Comparison of ENCODE assay signal across 1 cellular context in the genomic region with DNA sequence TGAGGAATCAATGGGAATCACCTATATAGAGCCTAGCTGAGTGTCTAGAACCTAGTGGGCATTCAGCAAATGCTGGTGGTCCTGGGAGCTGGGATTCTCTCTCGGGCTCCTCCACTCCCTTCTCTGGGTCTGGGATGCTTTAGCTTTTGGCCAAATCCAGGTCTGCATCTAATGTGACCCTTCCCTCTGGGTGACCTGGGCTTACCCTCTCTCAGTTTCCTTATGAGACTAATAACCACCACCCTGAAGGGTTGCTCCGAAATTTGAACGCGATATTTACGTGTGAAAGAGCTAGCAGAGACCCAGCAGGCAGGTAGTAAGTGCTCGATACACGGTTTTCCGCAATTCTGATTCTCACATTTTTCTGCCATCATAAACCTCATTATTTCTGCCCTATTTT.
TF ChIP-seq lines count a peak whose summit lies in the region.

No MANE protein-coding gene starts in this region.

TF ChIP-seq in HepG2, 621 proteins besides CTCF, POLR2A, EP300 and RAD21:
- TF ChIP-seq, protein P1, sequence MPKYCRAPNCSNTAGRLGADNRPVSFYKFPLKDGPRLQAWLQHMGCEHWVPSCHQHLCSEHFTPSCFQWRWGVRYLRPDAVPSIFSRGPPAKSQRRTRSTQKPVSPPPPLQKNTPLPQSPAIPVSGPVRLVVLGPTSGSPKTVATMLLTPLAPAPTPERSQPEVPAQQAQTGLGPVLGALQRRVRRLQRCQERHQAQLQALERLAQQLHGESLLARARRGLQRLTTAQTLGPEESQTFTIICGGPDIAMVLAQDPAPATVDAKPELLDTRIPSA (CRISPR knock-in tag; IDR thresholded peaks at IDR 0.05; ENCODE audit: borderline replicate concordance): no peak
- TF ChIP-seq, protein P2, sequence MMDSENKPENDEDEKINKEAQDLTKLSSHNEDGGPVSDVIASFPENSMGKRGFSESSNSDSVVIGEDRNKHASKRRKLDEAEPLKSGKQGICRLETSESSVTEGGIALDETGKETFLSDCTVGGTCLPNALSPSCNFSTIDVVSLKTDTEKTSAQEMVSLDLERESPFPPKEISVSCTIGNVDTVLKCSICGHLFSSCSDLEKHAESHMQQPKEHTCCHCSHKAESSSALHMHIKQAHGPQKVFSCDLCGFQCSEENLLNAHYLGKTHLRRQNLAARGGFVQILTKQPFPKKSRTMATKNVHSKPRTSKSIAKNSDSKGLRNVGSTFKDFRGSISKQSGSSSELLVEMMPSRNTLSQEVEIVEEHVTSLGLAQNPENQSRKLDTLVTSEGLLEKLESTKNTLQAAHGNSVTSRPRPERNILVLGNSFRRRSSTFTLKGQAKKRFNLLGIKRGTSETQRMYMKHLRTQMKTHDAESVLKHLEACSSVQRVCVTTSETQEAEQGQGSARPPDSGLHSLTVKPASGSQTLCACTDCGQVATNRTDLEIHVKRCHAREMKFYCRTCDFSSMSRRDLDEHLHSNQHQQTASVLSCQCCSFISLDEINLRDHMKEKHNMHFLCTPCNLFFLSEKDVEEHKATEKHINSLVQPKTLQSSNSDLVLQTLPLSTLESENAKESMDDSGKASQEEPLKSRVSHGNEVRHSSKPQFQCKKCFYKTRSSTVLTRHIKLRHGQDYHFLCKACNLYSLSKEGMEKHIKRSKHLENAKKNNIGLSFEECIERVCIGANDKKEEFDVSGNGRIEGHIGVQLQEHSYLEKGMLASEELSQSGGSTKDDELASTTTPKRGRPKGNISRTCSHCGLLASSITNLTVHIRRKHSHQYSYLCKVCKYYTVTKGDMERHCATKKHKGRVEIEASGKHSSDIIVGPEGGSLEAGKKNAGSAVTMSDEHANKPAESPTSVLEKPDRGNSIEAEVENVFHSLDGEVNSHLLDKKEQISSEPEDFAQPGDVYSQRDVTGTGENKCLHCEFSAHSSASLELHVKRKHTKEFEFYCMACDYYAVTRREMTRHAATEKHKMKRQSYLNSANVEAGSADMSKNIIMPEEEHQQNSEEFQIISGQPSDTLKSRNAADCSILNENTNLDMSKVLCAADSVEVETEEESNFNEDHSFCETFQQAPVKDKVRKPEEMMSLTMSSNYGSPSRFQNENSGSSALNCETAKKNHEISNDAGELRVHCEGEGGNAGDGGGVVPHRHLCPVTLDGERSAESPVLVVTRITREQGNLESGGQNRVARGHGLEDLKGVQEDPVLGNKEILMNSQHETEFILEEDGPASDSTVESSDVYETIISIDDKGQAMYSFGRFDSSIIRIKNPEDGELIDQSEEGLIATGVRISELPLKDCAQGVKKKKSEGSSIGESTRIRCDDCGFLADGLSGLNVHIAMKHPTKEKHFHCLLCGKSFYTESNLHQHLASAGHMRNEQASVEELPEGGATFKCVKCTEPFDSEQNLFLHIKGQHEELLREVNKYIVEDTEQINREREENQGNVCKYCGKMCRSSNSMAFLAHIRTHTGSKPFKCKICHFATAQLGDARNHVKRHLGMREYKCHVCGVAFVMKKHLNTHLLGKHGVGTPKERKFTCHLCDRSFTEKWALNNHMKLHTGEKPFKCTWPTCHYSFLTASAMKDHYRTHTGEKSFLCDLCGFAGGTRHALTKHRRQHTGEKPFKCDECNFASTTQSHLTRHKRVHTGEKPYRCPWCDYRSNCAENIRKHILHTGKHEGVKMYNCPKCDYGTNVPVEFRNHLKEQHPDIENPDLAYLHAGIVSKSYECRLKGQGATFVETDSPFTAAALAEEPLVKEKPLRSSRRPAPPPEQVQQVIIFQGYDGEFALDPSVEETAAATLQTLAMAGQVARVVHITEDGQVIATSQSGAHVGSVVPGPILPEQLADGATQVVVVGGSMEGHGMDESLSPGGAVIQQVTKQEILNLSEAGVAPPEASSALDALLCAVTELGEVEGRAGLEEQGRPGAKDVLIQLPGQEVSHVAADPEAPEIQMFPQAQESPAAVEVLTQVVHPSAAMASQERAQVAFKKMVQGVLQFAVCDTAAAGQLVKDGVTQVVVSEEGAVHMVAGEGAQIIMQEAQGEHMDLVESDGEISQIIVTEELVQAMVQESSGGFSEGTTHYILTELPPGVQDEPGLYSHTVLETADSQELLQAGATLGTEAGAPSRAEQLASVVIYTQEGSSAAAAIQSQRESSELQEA (CRISPR knock-in tag; IDR thresholded peaks at IDR 0.05; ENCODE audit: not compliant biosample characterization): no peak
- no peak for TF ChIP-seq CREB1 (IDR thresholded peaks at IDR 0.05)
- peak; percentile 57; the same call in 1 of the 2 replicates for TF ChIP-seq CREB1 (CRISPR knock-in tag; IDR thresholded peaks at IDR 0.05)
- 0 out of 2 replicates have a peak, but pooled peaks have one; percentile 17 for TF ChIP-seq DNMT3B (CRISPR knock-in tag; conservative IDR thresholded peaks at IDR 0.05)
- TF ChIP-seq, protein P3, sequence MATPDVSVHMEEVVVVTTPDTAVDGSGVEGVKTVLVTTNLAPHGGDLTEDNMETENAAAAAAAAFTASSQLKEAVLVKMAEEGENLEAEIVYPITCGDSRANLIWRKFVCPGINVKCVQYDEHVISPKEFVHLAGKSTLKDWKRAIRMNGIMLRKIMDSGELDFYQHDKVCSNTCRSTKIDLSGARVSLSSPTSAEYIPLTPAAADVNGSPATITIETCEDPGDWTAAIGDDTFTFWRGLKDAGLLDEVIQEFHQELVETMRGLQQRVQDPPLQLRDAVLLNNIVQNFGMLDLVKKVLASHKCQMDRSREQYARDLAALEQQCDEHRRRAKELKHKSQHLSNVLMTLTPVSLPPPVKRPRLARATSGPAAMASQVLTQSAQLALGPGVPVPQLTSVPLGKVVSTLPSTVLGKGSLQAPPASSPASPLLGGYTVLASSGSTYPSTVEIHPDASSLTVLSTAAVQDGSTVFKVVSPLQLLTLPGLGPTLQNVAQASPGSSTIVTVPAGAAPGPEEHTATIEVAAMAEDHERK (CRISPR knock-in tag; IDR thresholded peaks at IDR 0.05; ENCODE audit: low read depth): no peak
- TF ChIP-seq MAF1 (CRISPR knock-in tag; IDR thresholded peaks at IDR 0.05; ENCODE audit: borderline replicate concordance): no peak
- TF ChIP-seq CBX2 (IDR thresholded peaks at IDR 0.05; ENCODE audit: low read depth, low read length): no peak
- TF ChIP-seq CBX2 (CRISPR knock-in tag; IDR thresholded peaks at IDR 0.05; ENCODE audit: low read depth): no peak
- TF ChIP-seq FOXJ3 (CRISPR knock-in tag; IDR thresholded peaks at IDR 0.05; ENCODE audit: borderline replicate concordance): no peak
- no peak for TF ChIP-seq TBX3 (IDR thresholded peaks at IDR 0.05; ENCODE audit: borderline replicate concordance)
- TF ChIP-seq IKZF1 (IDR thresholded peaks at IDR 0.05): no peak
- TF ChIP-seq ZNF460 (CRISPR knock-in tag; IDR thresholded peaks at IDR 0.05; ENCODE audit: borderline replicate concordance): no peak
- no peak for TF ChIP-seq TBX2 (CRISPR knock-in tag; IDR thresholded peaks at IDR 0.05; ENCODE audit: borderline replicate concordance)
- no peak for TF ChIP-seq IRF2 (CRISPR knock-in tag; IDR thresholded peaks at IDR 0.05)
